Comparison of ENCODE assay signal across 9 cellular contexts in the genomic region with DNA sequence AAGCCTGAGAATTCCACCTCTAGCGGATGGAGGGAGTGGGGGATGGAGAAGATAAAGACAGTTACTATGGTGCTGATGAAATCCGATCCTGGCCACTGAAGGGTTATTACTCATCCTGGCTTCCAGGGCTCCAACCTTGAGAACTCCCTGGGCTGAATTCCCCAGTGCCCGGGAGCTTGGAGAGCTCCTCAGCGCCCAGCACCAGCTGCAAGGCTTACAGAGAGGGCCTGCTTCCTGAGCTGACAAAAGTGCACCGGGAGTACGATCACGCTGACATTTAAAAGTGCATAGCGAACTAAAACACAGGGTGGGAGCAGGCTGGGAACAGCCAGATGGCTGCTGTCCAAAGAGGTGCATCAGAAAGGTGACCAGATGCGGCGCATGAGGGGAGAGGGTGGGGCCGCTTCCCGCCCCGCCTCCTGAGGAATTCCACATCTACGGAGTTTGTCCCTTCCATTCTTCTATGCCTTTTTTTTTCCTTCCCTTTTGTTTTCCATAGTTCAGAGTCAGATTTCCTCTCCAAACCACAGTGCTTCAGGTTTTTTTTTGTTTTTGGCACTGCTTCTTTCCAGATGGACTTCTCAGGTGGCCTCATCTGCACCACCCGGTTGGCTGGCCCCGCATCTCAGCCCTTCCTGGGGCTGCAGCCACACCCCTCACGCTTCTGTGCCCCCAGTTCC.
DNase-seq lines count a peak whose midpoint lies in the region; ATAC-seq and TF ChIP-seq lines count a peak whose summit lies in the region.
"Had no signal": no experiment of that assay in that cellular context is flagged by ENCODE, and none has a peak within 500 bp of the region (broad histone marks: within the 10 kb centered on the region; RNA-seq: fewer than 3 reads in every experiment).

No MANE protein-coding gene starts in this region.

- DNase-seq in COR-L47 (lab: John Stamatoyannopoulos, UW) (peak; percentile 83), NCI-H1930 (lab: John Stamatoyannopoulos, UW) (peak; percentile 49 to 61), astrocyte of the spinal cord (ENCODE audit: low read depth, low spot score) (peak; percentile 93), iPS-NIHi11 (ENCODE audit: low spot score) (peak; percentile 85), germinal center (ENCODE audit: low spot score) (no peak), GM19238 (ENCODE audit: insufficient read length, low spot score) (no peak)
- DNase-seq: activated naive CD8-positive, alpha-beta T cell treated with anti-CD3 and anti-CD28 coated beads, Interleukin-2, amount 10 ng/mL, durations not matched to agents 7 days and 5 days had no signal

- no peak for ATAC-seq in HG03175 (IDR thresholded peaks at IDR 0.05; ENCODE audit: unreplicated experiment)

- TF ChIP-seq CTCF in astrocyte of the spinal cord (IDR thresholded peaks at IDR 0.05; ENCODE audit: low read depth, low read length): no peak

- peaks cover 0 to 51% (median 33%) of the 10 kb centered on the region in 5 donors for H3K36me3 ChIP-seq in subcutaneous abdominal adipose tissue (ENCODE audit: control insufficient read depth in 5 of 5, insufficient read depth in 5 of 5, low read length in 5 of 5)

- H3K4me3 ChIP-seq in astrocyte of the spinal cord (ENCODE audit: low read depth, low read length): no peak overlapping the region
- H3K4me3 ChIP-seq in subcutaneous abdominal adipose tissue (ENCODE audit: low read depth in 1 of 5, low read length in 5 of 5): peak overlapping the region in 3 of 5 donors; percentile 11 to 21 (median 13)

- in situ Hi-C loops in astrocyte of the spinal cord (cut with HindIII; ENCODE audit: low sequenced_read_pairs): no loop called here

- no peak overlapping the region for H3K27ac ChIP-seq in subcutaneous abdominal adipose tissue (ENCODE audit: low read depth, low read length)

- no peaks in the 10 kb centered on the region for H3K9me3 ChIP-seq in subcutaneous abdominal adipose tissue (ENCODE audit: control insufficient read depth in 5 of 5, low read length in 5 of 5)

- peaks cover 6 to 20% (median 17%) of the 10 kb centered on the region in 5 donors for H3K4me1 ChIP-seq in subcutaneous abdominal adipose tissue (ENCODE audit: control insufficient read depth in 5 of 5, insufficient read depth in 5 of 5, low read length in 5 of 5)

- H3K27me3 ChIP-seq in subcutaneous abdominal adipose tissue (ENCODE audit: control insufficient read depth in 5 of 5, insufficient read depth in 4 of 5, low read length in 5 of 5): peaks cover 0 to 3% (median 0%) of the 10 kb centered on the region in 5 donors

- peak overlapping the region in 1 of 5 donors; percentile 0 for H3K9ac ChIP-seq in subcutaneous abdominal adipose tissue (ENCODE audit: low read length in 5 of 5)

Comparison
In these comparisons a context has a peak if more than half of its experiments do, and no peak if none do; other contexts are left out.
1. DNase-seq: peak in COR-L47 (single experiment), NCI-H1930 (2 of 2), astrocyte of the spinal cord (single experiment) and iPS-NIHi11 (single experiment); none in germinal center (single experiment) and GM19238 (single experiment).